13 cellular contexts compared by ENCODE assay signal in the genomic region with DNA sequence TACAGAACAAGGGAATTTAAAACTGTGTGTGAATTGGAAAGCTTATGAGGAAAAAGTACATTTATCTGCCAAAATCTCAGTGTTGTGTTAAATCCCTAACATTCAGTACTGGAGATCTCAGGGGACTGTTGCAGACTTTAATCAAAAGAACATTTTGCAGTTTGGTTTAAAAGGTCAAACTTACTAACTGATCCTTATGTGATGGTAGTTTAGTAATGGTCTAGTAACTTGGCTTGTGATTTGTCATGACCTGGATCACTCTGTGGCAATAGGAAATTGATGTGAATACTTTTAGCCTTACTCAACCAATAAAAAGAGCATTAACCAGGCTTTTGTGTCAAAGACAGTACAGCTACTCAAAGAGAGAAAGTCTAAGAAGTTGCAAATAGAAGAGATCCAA.
DNase-seq lines count a peak whose midpoint lies in the region; ATAC-seq and TF ChIP-seq lines count a peak whose summit lies in the region.
"Had no signal": no experiment of that assay in that cellular context is flagged by ENCODE, and none has a peak within 500 bp of the region (broad histone marks: within the 10 kb centered on the region; RNA-seq: fewer than 3 reads in every experiment).

No MANE protein-coding gene starts in this region.

- H3K36me3 ChIP-seq in left lung (no peaks in the 10 kb centered on the region), thyroid gland (no peaks in the 10 kb centered on the region)
- H3K36me3 ChIP-seq: pancreas, thoracic aorta had no signal

- peak; percentile 24 for ATAC-seq in left lung

- in situ Hi-C loops in ACHN (cut with HindIII; ENCODE audit: low pct_ligation_motif_present, low pct_unique_long_range_greater_than_20kb, low sequenced_read_pairs): no loop called here

- DNase-seq in ACHN (peak; percentile 80), HT1080 (ENCODE audit: low read depth) (peak; percentile 71), cerebellar cortex (ENCODE audit: low spot score) (peak; percentile 91), left lung (no peak), thyroid gland (no peak), islet precursor cell (no peak), NCI-H524 (lab: John Stamatoyannopoulos, UW) (no peak)
- DNase-seq in activated CD4-positive, alpha-beta T cell treated with anti-CD3 and anti-CD28 coated beads, Interleukin-2, amount 50 U/mL, for 1 hour: no peak
- DNase-seq: activated gamma-delta T cell, C1 segment of cervical spinal cord, NCI-H1930, pancreas had no signal

- H3K27me3 ChIP-seq in left lung: no peaks in the 10 kb centered on the region
- no peaks in the 10 kb centered on the region for H3K27me3 ChIP-seq in thyroid gland
- H3K27me3 ChIP-seq: pancreas had no signal

- intact Hi-C loops in left lung (cut with DNase I) (no loop called here), thyroid gland (cut with DNase I) (no loop called here)

- H3K27ac ChIP-seq in left lung (no peak overlapping the region), thyroid gland (no peak overlapping the region)
- H3K27ac ChIP-seq: pancreas, thoracic aorta had no signal

- TF ChIP-seq CTCF in left lung (IDR thresholded peaks at IDR 0.05) (no peak), thyroid gland (IDR thresholded peaks at IDR 0.05) (no peak)

- H3K4me3 ChIP-seq in left lung (no peak overlapping the region), thyroid gland (replicated peaks in 1 of 3) (no peak overlapping the region)
- H3K4me3 ChIP-seq: pancreas, thoracic aorta had no signal

- H3K4me1 ChIP-seq in left lung (no peaks in the 10 kb centered on the region), thyroid gland (no peaks in the 10 kb centered on the region)
- H3K4me1 ChIP-seq: pancreas had no signal

- TF ChIP-seq POLR2A in thyroid gland (IDR thresholded peaks at IDR 0.05): no peak

- peaks cover 0 to 5% of the 10 kb centered on the region in 2 donors for H3K9me3 ChIP-seq in left lung
- H3K9me3 ChIP-seq in thyroid gland: no peaks in the 10 kb centered on the region
- H3K9me3 ChIP-seq: pancreas, thoracic aorta had no signal

Comparison
In these comparisons a context has a peak if more than half of its experiments do, and no peak if none do; other contexts are left out.
1. DNase-seq: peak in ACHN (single experiment), HT1080 (single experiment) and cerebellar cortex (single experiment); none in left lung (0 of 2), activated CD4-positive, alpha-beta T cell treated with anti-CD3 and anti-CD28 coated beads, Interleukin-2, amount 50 U/mL, for 1 hour (single experiment), thyroid gland (0 of 2), islet precursor cell (single experiment) and NCI-H524 (0 of 2).